ENCODE assay signal across 24 cellular contexts in the genomic region with DNA sequence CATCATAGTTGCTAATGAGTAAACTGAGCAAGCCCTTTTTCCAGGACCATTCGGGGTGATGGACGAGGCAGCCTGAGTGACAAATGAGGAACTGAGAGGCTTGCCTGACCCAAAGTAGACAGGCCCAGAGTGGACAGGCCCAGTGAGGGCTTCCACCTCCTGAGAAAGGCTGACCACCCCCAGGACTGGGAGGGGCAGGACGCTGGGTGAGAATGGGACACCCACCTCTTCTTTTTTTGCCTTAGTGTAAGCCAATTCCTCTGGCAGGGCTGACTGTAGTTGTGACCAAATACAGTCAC.
"Had no signal": no experiment of that assay in that cellular context is flagged by ENCODE, and none has a peak within 500 bp of the region (broad histone marks: within the 10 kb centered on the region; RNA-seq: fewer than 3 reads in every experiment).

No MANE protein-coding gene starts in this region.

- H3K27ac Mint-ChIP-seq: activated B cell treated with CpG ODN at 0.5 μM for 24 hours; activated CD4-positive, alpha-beta memory T cell treated with anti-CD3 and anti-CD28 coated beads for 36 hours; activated naive CD4-positive, alpha-beta T cell treated with anti-CD3 and anti-CD28 coated beads for 36 hours; activated naive CD8-positive, alpha-beta T cell; activated T-helper 17 cell treated with anti-CD3 and anti-CD28 coated beads, Interleukin-2, amount 50 U/mL, for 72 hours; T-helper 1 cell treated with Interleukin-12 subunit alpha and Interleukin-12 subunit beta and Interleukin-4 antibody, amounts not matched to agents 30 μg/mL and 1 μg/mL, for 36 hours had no signal

- H3K4me1 Mint-ChIP-seq: activated B cell treated with CpG ODN at 0.5 μM for 24 hours; activated T-helper 17 cell treated with anti-CD3 and anti-CD28 coated beads, Interleukin-2, amount 50 U/mL, for 72 hours; central memory CD8-positive, alpha-beta T cell had no signal

- H3K27me3 Mint-ChIP-seq: activated B cell treated with CpG ODN at 0.5 μM for 24 hours; activated CD4-positive, alpha-beta memory T cell treated with anti-CD3 and anti-CD28 coated beads for 36 hours; activated CD4-positive, alpha-beta T cell treated with anti-CD3 and anti-CD28 coated beads, Interleukin-2, amount 10 ng/mL, durations not matched to agents 7 days and 5 days; activated naive CD8-positive, alpha-beta T cell; activated T-helper 17 cell treated with anti-CD3 and anti-CD28 coated beads, Interleukin-2, amount 50 U/mL, for 72 hours; brain; central memory CD8-positive, alpha-beta T cell had no signal

- H3K9me3 Mint-ChIP-seq: activated B cell treated with CpG ODN at 0.5 μM for 24 hours; activated CD4-positive, alpha-beta memory T cell treated with anti-CD3 and anti-CD28 coated beads for 36 hours; activated CD4-positive, alpha-beta T cell treated with anti-CD3 and anti-CD28 coated beads, Interleukin-2, amount 10 ng/mL, durations not matched to agents 7 days and 5 days; activated naive CD4-positive, alpha-beta T cell treated with anti-CD3 and anti-CD28 coated beads for 36 hours; activated T-helper 17 cell treated with anti-CD3 and anti-CD28 coated beads, Interleukin-2, amount 50 U/mL, for 72 hours; brain; central memory CD8-positive, alpha-beta T cell; T-helper 1 cell treated with Interleukin-12 subunit alpha and Interleukin-12 subunit beta and Interleukin-4 antibody, amounts not matched to agents 30 μg/mL and 1 μg/mL, for 36 hours had no signal

- ATAC-seq: activated T-helper 17 cell treated with anti-CD3 and anti-CD28 coated beads, Interleukin-2, amount 50 U/mL, for 72 hours; PC-3 had no signal

- FAIRE-seq: astrocyte, RCC 7860 had no signal

- DNase-seq: activated B cell treated with CpG ODN at 0.5 μM for 24 hours; activated CD4-positive, alpha-beta memory T cell treated with anti-CD3 and anti-CD28 coated beads for 36 hours; activated CD4-positive, alpha-beta T cell treated with anti-CD3 and anti-CD28 coated beads, Interleukin-2, amount 10 ng/mL, durations not matched to agents 7 days and 5 days; activated CD8-positive, alpha-beta memory T cell treated with anti-CD3 and anti-CD28 coated beads for 24 hours; activated gamma-delta T cell; activated naive CD4-positive, alpha-beta T cell treated with anti-CD3 and anti-CD28 coated beads for 36 hours; activated T-cell treated with anti-CD3 and anti-CD28 coated beads for 4 hours; activated T-cell treated with anti-CD3 and anti-CD28 coated beads, Interleukin-2, amount 50 U/mL, for 48 hours; amygdala; Kasumi-1; NCI-H1048; NCI-H146; NCI-H187 treated with DMSO at 0.1 percent for 48 hours; NCI-H2081 treated with DMSO at 0.1 percent for 48 hours; NCI-H446; PC-3; SHP77 treated with DMSO at 0.1 percent for 48 hours had no signal

- H3K4me3 Mint-ChIP-seq: activated B cell treated with CpG ODN at 0.5 μM for 24 hours; activated CD4-positive, alpha-beta memory T cell treated with anti-CD3 and anti-CD28 coated beads for 36 hours; activated CD4-positive, alpha-beta T cell treated with anti-CD3 and anti-CD28 coated beads, Interleukin-2, amount 10 ng/mL, durations not matched to agents 7 days and 5 days; activated naive CD4-positive, alpha-beta T cell treated with anti-CD3 and anti-CD28 coated beads for 36 hours; activated naive CD8-positive, alpha-beta T cell; activated T-helper 17 cell treated with anti-CD3 and anti-CD28 coated beads, Interleukin-2, amount 50 U/mL, for 72 hours; brain; central memory CD8-positive, alpha-beta T cell; T-helper 1 cell treated with Interleukin-12 subunit alpha and Interleukin-12 subunit beta and Interleukin-4 antibody, amounts not matched to agents 30 μg/mL and 1 μg/mL, for 36 hours had no signal
